23 cellular contexts compared by ENCODE assay signal in the genomic region with DNA sequence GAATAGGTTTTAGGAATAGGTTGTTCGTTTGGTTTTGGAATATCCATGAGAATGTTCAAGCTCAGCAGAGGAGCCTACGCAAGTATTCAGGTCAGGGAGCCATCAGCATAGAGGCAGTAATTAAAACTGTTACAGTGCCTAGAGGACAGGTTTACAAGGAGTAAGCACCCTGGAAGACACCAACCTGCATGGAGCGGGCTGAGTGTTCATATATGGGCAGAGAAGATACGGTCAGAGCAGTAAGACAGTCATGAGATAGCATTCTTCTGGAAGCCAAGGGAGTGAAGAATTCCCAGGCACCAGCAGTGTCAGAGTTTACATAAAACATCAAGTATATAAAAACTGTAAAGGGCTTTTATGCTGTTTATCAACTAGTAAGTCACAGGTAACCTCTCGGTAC.
"Had no signal": no experiment of that assay in that cellular context is flagged by ENCODE, and none has a peak within 500 bp of the region (broad histone marks: within the 10 kb centered on the region; RNA-seq: fewer than 3 reads in every experiment).

No MANE protein-coding gene starts in this region.

- DNase-seq: MV-4-11, NCI-H1048, NCI-H1105, NCI-H1417, NCI-H1436 treated with DMSO at 0.1 percent for 48 hours, NCI-H1694, NCI-H187 treated with DMSO at 0.1 percent for 48 hours, NCI-H2029 treated with DMSO at 0.1 percent for 48 hours, NCI-H2171 treated with DMSO at 0.1 percent for 48 hours, NCI-H2227 treated with DMSO at 0.1 percent for 48 hours, NCI-H524, NCI-H69, NCI-H774, PC-3, Peyer's patch, SHP77 treated with DMSO at 0.1 percent for 48 hours, SJCRH30, T-helper 1 cell had no signal

- FAIRE-seq: K562 had no signal

- ATAC-seq: K562, PC-3, Right ventricle myocardium inferior, SK-N-SH treated with all-trans-retinoic acid at 6 μM for 48 hours had no signal

- H3K27me3 ChIP-seq: Peyer's patch, SJCRH30 had no signal

- H3K4me1 ChIP-seq: Peyer's patch had no signal

- H3K27me3 Mint-ChIP-seq: IgD-negative memory B cell had no signal

- H3K27ac ChIP-seq: KMS-11, Peyer's patch, SJCRH30 had no signal

- H3K4me2 ChIP-seq: KMS-11 had no signal

- H3K9ac ChIP-seq: KMS-11 had no signal

- H3K4me3 ChIP-seq: K562, Peyer's patch, SJCRH30 had no signal

- H3K9me3 ChIP-seq: Peyer's patch, SJCRH30 had no signal

- H3K9me3 Mint-ChIP-seq: IgD-negative memory B cell had no signal
